14 cellular contexts compared by ENCODE assay signal in the genomic region with DNA sequence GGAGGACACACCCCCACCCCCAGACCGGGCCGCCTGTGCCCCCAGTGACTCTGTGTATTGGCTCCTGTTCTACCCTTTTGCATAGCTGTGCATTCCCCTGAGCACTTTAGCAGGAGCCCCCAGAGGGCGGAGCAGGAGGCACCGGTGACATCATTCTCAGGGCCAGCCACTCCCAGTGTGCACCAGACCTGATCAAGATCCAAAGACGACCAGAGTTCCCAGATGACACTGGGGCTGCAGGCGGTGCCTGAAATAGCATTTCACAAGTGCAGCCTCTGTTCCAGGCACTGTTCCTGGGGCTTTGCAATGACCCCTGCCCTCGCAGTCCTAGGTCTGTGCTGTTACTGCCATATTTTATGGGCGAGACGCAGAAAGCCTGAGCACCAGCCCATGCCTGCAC.
"Had no signal": no experiment of that assay in that cellular context is flagged by ENCODE, and none has a peak within 500 bp of the region (broad histone marks: within the 10 kb centered on the region; RNA-seq: fewer than 3 reads in every experiment).

No MANE protein-coding gene starts in this region.

- H3K27ac ChIP-seq: cardiac muscle cell, thyroid gland had no signal

- H3K4me1 ChIP-seq: thyroid gland had no signal

- H3K4me3 ChIP-seq: cardiac muscle cell, lung, thyroid gland had no signal

- ATAC-seq: effector memory CD8-positive, alpha-beta T cell had no signal

- H3K36me3 ChIP-seq: cardiac muscle cell, thyroid gland had no signal

- H3K27me3 ChIP-seq: thyroid gland had no signal

- H3K9me3 ChIP-seq: thyroid gland had no signal

- DNase-seq: activated CD4-positive, alpha-beta T cell treated with anti-CD3 and anti-CD28 coated beads, Interleukin-2, amount 10 ng/mL, durations not matched to agents 7 days and 5 days; activated CD8-positive, alpha-beta T cell treated with anti-CD3 and anti-CD28 coated beads, Interleukin-2, amount 10 ng/mL, durations not matched to agents 7 days and 5 days; activated naive CD4-positive, alpha-beta T cell treated with Interleukin-2 at 50 U/mL for 16 hours; activated naive CD8-positive, alpha-beta T cell treated with anti-CD3 and anti-CD28 coated beads, Interleukin-2, amount 10 ng/mL, durations not matched to agents 7 days and 5 days; amygdala; effector memory CD8-positive, alpha-beta T cell; hippocampal formation; nucleus accumbens; stimulated activated CD4-positive, alpha-beta T cell treated with anti-CD3 and anti-CD28 coated beads, Interleukin-12 subunit alpha, Interleukin-12 subunit beta, amount 100 ng/mL, for 4 hours; stimulated activated naive CD4-positive, alpha-beta T cell treated with Interleukin-2 at 50 U/mL for 16 hours; T-helper 9 cell; thyroid gland had no signal
